In genomic region chr1:168145184-168146159, GRCh38 we compare ENCODE assay signal across 8 cellular contexts. TPM values are rescaled to one million over a fixed set of nuclear protein-coding genes. Genes with fewer than 3 reads are reported as not detected.
DNase-seq lines count a peak whose midpoint lies in the region; ATAC-seq, FAIRE-seq and TF ChIP-seq lines count a peak whose summit lies in the region.

No MANE protein-coding gene starts in this region.

- H3K4me3 Mint-ChIP-seq in activated naive CD4-positive, alpha-beta T cell treated with anti-CD3 and anti-CD28 coated beads, Interleukin-2, amount 10 ng/mL, durations not matched to agents 7 days and 5 days = no peak overlapping the region
- no peak overlapping the region for H3K4me3 Mint-ChIP-seq in glutamatergic neuron (ENCODE audit: unreplicated experiment)

- CTCF ChIA-PET in activated naive CD4-positive, alpha-beta T cell treated with anti-CD3 and anti-CD28 coated beads, Interleukin-2, amount 10 ng/mL, durations not matched to agents 7 days and 5 days (lab: Charles Lee) = interaction anchor here (0.7 to 1.3 kb wide), 11 partner anchors 14 to 224 kb away, joined by 3 to 5 read pairs (median 3); no protein-coding TSS in a partner anchor

- TF ChIP-seq CTCF in GM12865 (IDR thresholded peaks at IDR 0.05; ENCODE audit: insufficient read depth, low read depth, low read length, missing control alignments) (peak; percentile 98), NB4 (IDR thresholded peaks at IDR 0.05; ENCODE audit: low read depth, low read length) (peak; percentile 97), glutamatergic neuron (IDR thresholded peaks at IDR 0.05; ENCODE audit: partially characterized antibody, unreplicated experiment) (peak; percentile 96)

- no peak overlapping the region for H3K4me3 ChIP-seq in GM12865 (ENCODE audit: low read depth, low read length)
- peak overlapping the region; percentile 9 for H3K4me3 ChIP-seq in NB4 (ENCODE audit: low read depth, low read length)

- peaks cover 13% of the 10 kb centered on the region for H3K4me1 Mint-ChIP-seq in activated naive CD4-positive, alpha-beta T cell treated with anti-CD3 and anti-CD28 coated beads, Interleukin-2, amount 10 ng/mL, durations not matched to agents 7 days and 5 days
- no peaks in the 10 kb centered on the region for H3K4me1 Mint-ChIP-seq in glutamatergic neuron (ENCODE audit: low read depth, unreplicated experiment)

- peaks cover 38% of the 10 kb centered on the region for H3K27me3 Mint-ChIP-seq in activated naive CD4-positive, alpha-beta T cell treated with anti-CD3 and anti-CD28 coated beads, Interleukin-2, amount 10 ng/mL, durations not matched to agents 7 days and 5 days
- peaks cover 2% of the 10 kb centered on the region for H3K27me3 Mint-ChIP-seq in glutamatergic neuron (ENCODE audit: unreplicated experiment)

- H3K36me3 Mint-ChIP-seq in activated naive CD4-positive, alpha-beta T cell treated with anti-CD3 and anti-CD28 coated beads, Interleukin-2, amount 10 ng/mL, durations not matched to agents 7 days and 5 days = no peaks in the 10 kb centered on the region
- no peaks in the 10 kb centered on the region for H3K36me3 Mint-ChIP-seq in glutamatergic neuron (ENCODE audit: unreplicated experiment)

- intact Hi-C loops in posterior vena cava (cut with DNase I) = no loop called here

- no peak for FAIRE-seq in urothelium cell line (lab: Jason Lieb, UNC)

- no peak overlapping the region for H3K27ac Mint-ChIP-seq in activated naive CD4-positive, alpha-beta T cell treated with anti-CD3 and anti-CD28 coated beads, Interleukin-2, amount 10 ng/mL, durations not matched to agents 7 days and 5 days
- no peak overlapping the region for H3K27ac Mint-ChIP-seq in glutamatergic neuron (ENCODE audit: unreplicated experiment)

- H3K9me3 Mint-ChIP-seq in activated naive CD4-positive, alpha-beta T cell treated with anti-CD3 and anti-CD28 coated beads, Interleukin-2, amount 10 ng/mL, durations not matched to agents 7 days and 5 days = no peaks in the 10 kb centered on the region
- no peaks in the 10 kb centered on the region for H3K9me3 Mint-ChIP-seq in glutamatergic neuron (ENCODE audit: unreplicated experiment)

- peak; percentile 91 for DNase-seq in GM12865 (ENCODE audit: low read depth)
- DNase-seq in NB4 (ENCODE audit: low read depth) = peak; percentile 92
- peak; percentile 88 for DNase-seq in activated naive CD4-positive, alpha-beta T cell treated with anti-CD3 and anti-CD28 coated beads, Interleukin-2, amount 10 ng/mL, durations not matched to agents 7 days and 5 days
- peak; percentile 97 for DNase-seq in glutamatergic neuron
- DNase-seq in posterior vena cava (ENCODE audit: low spot score) = peak; percentile 96
- DNase-seq in urothelium cell line (ENCODE audit: low spot score) = peak; percentile 92

- no peak for TF ChIP-seq POLR2A in NB4 (IDR thresholded peaks at IDR 0.05; ENCODE audit: extremely low read depth, insufficient read length)

- ATAC-seq in HG02571 (IDR thresholded peaks at IDR 0.05; ENCODE audit: unreplicated experiment) (peak; percentile 97), SK-N-SH treated with all-trans-retinoic acid at 6 μM for 48 hours (peak; percentile 100)

TF ChIP-seq in SK-N-SH treated with all-trans-retinoic acid at 6 μM for 48 hours, 23 proteins besides CTCF, POLR2A, EP300 and RAD21:
- TF ChIP-seq TCF4 (CRISPR knock-in tag; IDR thresholded peaks at IDR 0.05; ENCODE audit: borderline replicate concordance) (no peak), POU6F1 (CRISPR knock-in tag; IDR thresholded peaks at IDR 0.05; ENCODE audit: borderline replicate concordance, low read depth) (no peak), OSR1 (CRISPR knock-in tag; IDR thresholded peaks at IDR 0.05) (no peak), RARB (CRISPR knock-in tag; IDR thresholded peaks at IDR 0.05) (no peak), ZNF565 (CRISPR knock-in tag; conservative IDR thresholded peaks at IDR 0.05; ENCODE audit: low read depth) (no peak), ARNTL (CRISPR knock-in tag; IDR thresholded peaks at IDR 0.05; ENCODE audit: borderline replicate concordance, low read depth) (no peak), ZNF70 (CRISPR knock-in tag; IDR thresholded peaks at IDR 0.05) (no peak), ZNF8 (CRISPR knock-in tag; IDR thresholded peaks at IDR 0.05) (no peak), GLIS3 (CRISPR knock-in tag; IDR thresholded peaks at IDR 0.05) (no peak)

RNA-seq across cellular contexts. Expression of gene GPR161, which starts 8.7 kb away (rescaled TPM):
- 69.3 TPM for total RNA-seq in glutamatergic neuron (ENCODE audit: unreplicated experiment)
- 10 to 100 TPM; 12.9 to 17.7 TPM for total RNA-seq in posterior vena cava

RNA-seq across cellular contexts. Expression of gene TIPRL, which starts 33.3 kb away (rescaled TPM):
- 27.8 TPM for total RNA-seq in glutamatergic neuron (ENCODE audit: unreplicated experiment)
- total RNA-seq in posterior vena cava = 10 to 100 TPM; 29.2 to 32.7 TPM
